In genomic region chr17:61349350-61349749, GRCh38 we compare ENCODE assay signal across 14 cellular contexts. TPM values are rescaled to one million over a fixed set of nuclear protein-coding genes. Genes with fewer than 3 reads are reported as not detected.
DNase-seq lines count a peak whose midpoint lies in the region; ATAC-seq and TF ChIP-seq lines count a peak whose summit lies in the region.
"Had no signal": no experiment of that assay in that cellular context is flagged by ENCODE, and none has a peak within 500 bp of the region (broad histone marks: within the 10 kb centered on the region; RNA-seq: fewer than 3 reads in every experiment).

No MANE protein-coding gene starts in this region.

- CTCF ChIA-PET in OCI-LY7 (lab: Charles Lee; ENCODE audit: unreplicated experiment): interaction anchor here (1.1 kb wide), 1 partner anchor 15 kb away, joined by 3 read pairs; no protein-coding TSS in a partner anchor

- 0 out of 2 replicates have a peak, but pooled peaks have one; percentile 15 for TF ChIP-seq CTCF in 22Rv1 (IDR thresholded peaks at IDR 0.05)
- TF ChIP-seq CTCF in OCI-LY7 (conservative IDR thresholded peaks at IDR 0.05; ENCODE audit: low read length): peak; percentile 37; the same call in 1 of the 2 replicates
- peak; percentile 45 for TF ChIP-seq CTCF in fibroblast of mammary gland (conservative IDR thresholded peaks at IDR 0.05; ENCODE audit: control insufficient read depth, insufficient read depth, low read depth, low read length)

- ATAC-seq in HG03159 (IDR thresholded peaks at IDR 0.05; ENCODE audit: unreplicated experiment) (no peak), GM18907 (IDR thresholded peaks at IDR 0.05; ENCODE audit: unreplicated experiment) (no peak)
- ATAC-seq: CD8-positive, alpha-beta T cell had no signal

- no peaks in the 10 kb centered on the region for H3K79me2 ChIP-seq in OCI-LY7 (ENCODE audit: insufficient read depth, low read depth, low read length)

- no peak overlapping the region for H2AFZ ChIP-seq in OCI-LY7 (ENCODE audit: low read length)

- H3K27ac ChIP-seq in 22Rv1: no peak overlapping the region
- no peak overlapping the region for H3K27ac ChIP-seq in OCI-LY7 (ENCODE audit: low read depth, low read length, poor library complexity, severe bottlenecking)

- H3K36me3 ChIP-seq in OCI-LY7 (ENCODE audit: insufficient read depth, low read length): no peaks in the 10 kb centered on the region

- H3K4me1 ChIP-seq in OCI-LY7 (ENCODE audit: insufficient read depth, low read length, poor library complexity, severe bottlenecking): no peaks in the 10 kb centered on the region

- H3K9me3 ChIP-seq in OCI-LY7 (ENCODE audit: low read length): no peaks in the 10 kb centered on the region

- BruUV-seq in OCI-LY7 (replicated peaks; lab: Mats Ljungman, UMichigan): no TSS peak

- DNase-seq in EH (ENCODE audit: low read depth): peak; percentile 17
- DNase-seq in OCI-LY7 (ENCODE audit: low spot score): no peak
- peak; percentile 44 for DNase-seq in fibroblast of mammary gland (ENCODE audit: low read depth)
- DNase-seq in DMS114 treated with DMSO at 0.1 percent for 48 hours (lab: John Stamatoyannopoulos, UW; ENCODE audit: unreplicated experiment): no peak
- DNase-seq in activated T-cell treated with anti-CD3 and anti-CD28 coated beads, Interleukin-2, amount 50 U/mL, for 48 hours: no peak
- DNase-seq: activated CD8-positive, alpha-beta memory T cell treated with anti-CD3 and anti-CD28 coated beads, Interleukin-2, amount 50 U/mL, for 4 hours; CD8-positive, alpha-beta T cell; effector memory CD4-positive, alpha-beta T cell; NCI-H2107; stimulated activated CD4-positive, alpha-beta T cell treated with anti-CD3 and anti-CD28 coated beads, Interleukin-2, amount 100 ng/mL, for 48 hours; stimulated activated naive CD4-positive, alpha-beta T cell treated with Interleukin-2 at 50 U/mL for 16 hours had no signal

- H4K20me1 ChIP-seq in OCI-LY7 (ENCODE audit: insufficient read depth, low read length): no peaks in the 10 kb centered on the region

- POLR2A ChIA-PET in OCI-LY7 (lab: Charles Lee): no interaction called here

- H3K4me2 ChIP-seq in OCI-LY7 (ENCODE audit: low read length): no peak overlapping the region

- no peaks in the 10 kb centered on the region for H3K9me2 ChIP-seq in OCI-LY7 (ENCODE audit: insufficient read depth, low read length)

- intact Hi-C loops in OCI-LY7 (cut with micrococcal nuclease; ENCODE audit: unreplicated experiment): no loop called here

- no peak overlapping the region for H3K4me3 ChIP-seq in OCI-LY7 (ENCODE audit: low read depth, low read length, poor library complexity, severe bottlenecking)
- no peak overlapping the region for H3K4me3 ChIP-seq in fibroblast of mammary gland (ENCODE audit: control insufficient read depth, low read depth, low read length)

RNA-seq across cellular contexts. Expression of gene TBX2, which starts 50.3 kb away (rescaled TPM):
- not detected in 2 replicates for total RNA-seq in OCI-LY7 (2014; rRNA removed; shearing (Covaris generic))
- total RNA-seq in OCI-LY7 (2022): not detected in 2 replicates
- total RNA-seq: CD8-positive, alpha-beta T cell had no signal

Comparison
In these comparisons a context has a peak if more than half of its experiments do, and no peak if none do; other contexts are left out.
1. DNase-seq: peak in EH (single experiment) and fibroblast of mammary gland (single experiment); none in OCI-LY7 (single experiment), DMS114 treated with DMSO at 0.1 percent for 48 hours (single experiment) and activated T-cell treated with anti-CD3 and anti-CD28 coated beads, Interleukin-2, amount 50 U/mL, for 48 hours (0 of 2).
2. Peak in every context shown above with its lines, with median percentiles within 50 percentile points of each other: CTCF ChIP-seq.